ENCODE assay signal across 27 cellular contexts in the genomic region with DNA sequence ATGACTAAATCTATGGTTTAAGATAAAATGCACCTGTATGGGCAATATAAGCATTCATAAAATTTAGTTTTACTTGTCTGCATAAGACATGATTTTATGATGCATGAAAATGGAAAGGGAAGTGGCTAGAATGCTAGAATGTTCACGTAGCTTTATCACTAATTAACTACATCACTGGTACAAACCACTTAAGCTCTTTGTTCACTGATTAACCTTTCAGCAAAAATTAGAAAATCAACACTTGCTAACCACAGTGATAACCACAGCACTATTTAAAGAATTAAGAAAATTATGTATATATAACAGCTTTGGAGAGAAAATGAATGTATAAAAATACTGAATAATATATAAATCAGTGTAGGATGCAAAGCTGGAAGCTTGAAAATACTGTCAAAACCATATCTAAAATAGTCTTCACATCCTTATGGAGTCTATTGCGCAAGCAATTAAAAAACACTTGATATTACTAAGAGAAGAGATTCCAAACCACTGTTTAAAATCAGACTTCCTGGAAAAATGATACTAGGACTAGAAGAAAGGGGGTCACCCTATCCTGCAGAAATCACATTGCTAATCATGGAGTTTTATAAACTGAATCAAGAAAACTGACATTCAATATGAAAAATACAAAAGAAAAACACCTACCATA. TPM values are rescaled to one million over a fixed set of nuclear protein-coding genes. Genes with fewer than 3 reads are reported as not detected.
DNase-seq lines count a peak whose midpoint lies in the region; ATAC-seq and TF ChIP-seq lines count a peak whose summit lies in the region.
"Had no signal": no experiment of that assay in that cellular context is flagged by ENCODE, and none has a peak within 500 bp of the region (broad histone marks: within the 10 kb centered on the region; RNA-seq: fewer than 3 reads in every experiment).

No MANE protein-coding gene starts in this region.

- no peaks in the 10 kb centered on the region for H3K9me3 Mint-ChIP-seq in activated T-cell treated with anti-CD3 and anti-CD28 coated beads, Interleukin-2, amount 50 U/mL, for 4 hours
- H3K9me3 Mint-ChIP-seq: memory B cell had no signal

- H3K36me3 ChIP-seq in osteoblast (ENCODE audit: insufficient read depth, low read length), result no peaks in the 10 kb centered on the region
- H3K36me3 ChIP-seq: cardiac muscle cell, HAP-1, tibial artery had no signal

- no peaks in the 10 kb centered on the region for H3K9me3 ChIP-seq in osteoblast (ENCODE audit: low read depth, low read length)
- no peaks in the 10 kb centered on the region for H3K9me3 ChIP-seq in right cardiac atrium (ENCODE audit: control insufficient read depth, low read length)
- H3K9me3 ChIP-seq: HAP-1, tibial artery had no signal

- intact Hi-C loops in right cardiac atrium (cut with DNase I), result no loop called here

- DNase-seq in osteoblast (ENCODE audit: insufficient read length, low spot score, missing footprints) (peak; percentile 71), right cardiac atrium (no peak), NCI-H446 treated with DMSO at 0.1 percent for 48 hours (lab: John Stamatoyannopoulos, UW) (no peak)
- no peak for DNase-seq in activated T-cell treated with anti-CD3 and anti-CD28 coated beads, Interleukin-2, amount 50 U/mL, for 4 hours
- DNase-seq: activated CD4-positive, alpha-beta T cell treated with anti-CD3 and anti-CD28 coated beads, Interleukin-2, amount 50 U/mL, for 1 hour; activated CD8-positive, alpha-beta memory T cell treated with anti-CD3 and anti-CD28 coated beads, Interleukin-2, amount 50 U/mL, for 48 hours; activated gamma-delta T cell; dermis blood vessel endothelial cell; erythroblast; naive B cell; NCI-H1436 treated with DMSO at 0.1 percent for 48 hours; NCI-H2171 treated with DMSO at 0.1 percent for 48 hours; NCI-H82; OCI-M1; SHP77 treated with DMSO at 0.1 percent for 48 hours; stimulated activated naive B cell treated with anti-CD40 and anti-IgM and Interleukin-4, amounts not matched to agents 10 μg/mL and 1 μg/mL and 100 μg/mL, for 72 hours; tibial artery had no signal

- H3K4me3 ChIP-seq in osteoblast (ENCODE audit: insufficient read depth, low read length) (no peak overlapping the region), right cardiac atrium (ENCODE audit: low read length) (no peak overlapping the region)
- H3K4me3 ChIP-seq: cardiac muscle cell, HAP-1, tibial artery had no signal

- H3K79me2 ChIP-seq in osteoblast (ENCODE audit: insufficient read depth, low read length), result no peaks in the 10 kb centered on the region

- H3K4me3 Mint-ChIP-seq in activated T-cell treated with anti-CD3 and anti-CD28 coated beads, Interleukin-2, amount 50 U/mL, for 4 hours, result no peak overlapping the region
- H3K4me3 Mint-ChIP-seq: memory B cell; naive B cell; stimulated activated naive B cell treated with anti-CD40 and anti-IgM and Interleukin-4, amounts not matched to agents 10 μg/mL and 1 μg/mL and 100 μg/mL, for 72 hours had no signal

- no peak for TF ChIP-seq CTCF in osteoblast (IDR thresholded peaks at IDR 0.05; ENCODE audit: extremely low read depth, low read depth, low read length)

- H3K27me3 Mint-ChIP-seq in activated T-cell treated with anti-CD3 and anti-CD28 coated beads, Interleukin-2, amount 50 U/mL, for 4 hours (ENCODE audit: low read depth), result no peaks in the 10 kb centered on the region

- no peaks in the 10 kb centered on the region for H3K36me3 Mint-ChIP-seq in activated T-cell treated with anti-CD3 and anti-CD28 coated beads, Interleukin-2, amount 50 U/mL, for 4 hours (ENCODE audit: insufficient read depth)
- H3K36me3 Mint-ChIP-seq: memory B cell; naive B cell; stimulated activated naive B cell treated with anti-CD40 and anti-IgM and Interleukin-4, amounts not matched to agents 10 μg/mL and 1 μg/mL and 100 μg/mL, for 72 hours had no signal

- H2AFZ ChIP-seq in osteoblast (ENCODE audit: low read length), result no peak overlapping the region

- ATAC-seq in GM18909 (IDR thresholded peaks at IDR 0.05; ENCODE audit: poor library complexity, unreplicated experiment), result peak; percentile 81
- ATAC-seq in GM21737 (IDR thresholded peaks at IDR 0.05; ENCODE audit: unreplicated experiment), result peak; percentile 49
- ATAC-seq in HG03460 (IDR thresholded peaks at IDR 0.05; ENCODE audit: unreplicated experiment), result peak; percentile 65
- no peak for ATAC-seq in right cardiac atrium
- ATAC-seq in activated T-cell treated with anti-CD3 and anti-CD28 coated beads, Interleukin-2, amount 50 U/mL, for 4 hours, result no peak
- ATAC-seq: sciatic nerve; stimulated activated naive B cell treated with anti-CD40 and anti-IgM and Interleukin-4, amounts not matched to agents 10 μg/mL and 1 μg/mL and 100 μg/mL, for 72 hours had no signal

- WGBS in right cardiac atrium, result 64% methylated on average over 2 of the region's 2 CpGs

- H4K20me1 ChIP-seq in osteoblast (ENCODE audit: insufficient read depth, low read length), result no peaks in the 10 kb centered on the region

- H3K4me1 Mint-ChIP-seq in activated T-cell treated with anti-CD3 and anti-CD28 coated beads, Interleukin-2, amount 50 U/mL, for 4 hours (ENCODE audit: low read depth), result no peaks in the 10 kb centered on the region
- H3K4me1 Mint-ChIP-seq: memory B cell; naive B cell; stimulated activated naive B cell treated with anti-CD40 and anti-IgM and Interleukin-4, amounts not matched to agents 10 μg/mL and 1 μg/mL and 100 μg/mL, for 72 hours had no signal

- H3K27ac ChIP-seq in osteoblast (ENCODE audit: low read depth, low read length), result no peak overlapping the region
- H3K27ac ChIP-seq in right cardiac atrium (ENCODE audit: low read length), result no peak overlapping the region
- H3K27ac ChIP-seq: cardiac muscle cell, tibial artery, VCaP had no signal

- H3K27me3 ChIP-seq in osteoblast (ENCODE audit: insufficient read depth, low read length) (peaks cover 7% of the 10 kb centered on the region), right cardiac atrium (ENCODE audit: control insufficient read depth, insufficient read depth) (no peaks in the 10 kb centered on the region)
- H3K27me3 ChIP-seq: cardiac muscle cell, tibial artery had no signal

- H3K4me1 ChIP-seq in osteoblast (ENCODE audit: insufficient read depth, low read length) (no peaks in the 10 kb centered on the region), right cardiac atrium (ENCODE audit: control insufficient read depth, insufficient read depth, low read length) (no peaks in the 10 kb centered on the region)
- H3K4me1 ChIP-seq: HAP-1, tibial artery had no signal

- H3K4me2 ChIP-seq in osteoblast (ENCODE audit: insufficient read depth, low read length), result no peak overlapping the region

RNA-seq across cellular contexts. Expression of a gene that starts 51.9 kb away (rescaled TPM):
- total RNA-seq in osteoblast (2.9 and 3.6 TPM in 2 replicates), right cardiac atrium (1 to 10 TPM; 5.9 to 9.5 (median 6.6) TPM)
- polyA plus RNA-seq in right cardiac atrium, result 4.7 TPM
- under 1 TPM in 1 of 3 donors, not detected in 2; 0.11 TPM for total RNA-seq in activated T-cell treated with anti-CD3 and anti-CD28 coated beads, Interleukin-2, amount 50 U/mL, for 4 hours
- total RNA-seq: dermis blood vessel endothelial cell, MCF 10A, osteocyte had no signal

Comparison
In these comparisons a context has a peak if more than half of its experiments do, and no peak if none do; other contexts are left out.
1. ATAC-seq: peak in GM18909 (single experiment), GM21737 (single experiment) and HG03460 (single experiment); none in right cardiac atrium (0 of 2) and activated T-cell treated with anti-CD3 and anti-CD28 coated beads, Interleukin-2, amount 50 U/mL, for 4 hours (0 of 2).